17 cellular contexts compared by ENCODE assay signal in genomic region chr15:59307164-59307535, GRCh38.
A peak's percentile ranks its signal among the peaks of the same experiment; 100 is the strongest.
DNase-seq lines count a peak whose midpoint lies in the region; ATAC-seq and TF ChIP-seq lines count a peak whose summit lies in the region.
"Had no signal": no experiment of that assay in that cellular context is flagged by ENCODE, and none has a peak within 500 bp of the region (broad histone marks: within the 10 kb centered on the region; RNA-seq: fewer than 3 reads in every experiment).

No MANE protein-coding gene starts in this region.

- 0 out of 2 replicates have a peak overlapping the region, but pooled peaks have one; percentile 3 for H3K9ac ChIP-seq in PC-3 (ENCODE audit: low read length)

- H3K36me3 ChIP-seq in PC-3 (ENCODE audit: low read depth, low read length) (no peaks in the 10 kb centered on the region), A673 (ENCODE audit: insufficient read depth, low read length, poor library complexity, severe bottlenecking) (no peaks in the 10 kb centered on the region)
- H3K36me3 ChIP-seq: suprapubic skin had no signal

- POLR2A ChIA-PET in PC-3 (lab: Charles Lee; ENCODE audit: unreplicated experiment) = no interaction called here
- POLR2A ChIA-PET in A673 (lab: Charles Lee; ENCODE audit: low non-redundant PET) = no interaction called here

- no peak overlapping the region for H2AFZ ChIP-seq in PC-3 (ENCODE audit: low read length)

- no peaks in the 10 kb centered on the region for H3K9me3 ChIP-seq in PC-3 (ENCODE audit: low read length)
- no peaks in the 10 kb centered on the region for H3K9me3 ChIP-seq in A673 (ENCODE audit: low read depth, low read length, poor library complexity, severe bottlenecking)
- H3K9me3 ChIP-seq: suprapubic skin had no signal

- H3F3A ChIP-seq in PC-3 (ENCODE audit: low read length, unreplicated experiment) = peaks cover 12% of the 10 kb centered on the region

- H3K4me1 ChIP-seq in PC-3 (ENCODE audit: insufficient read depth, low read length) (peaks cover 43% of the 10 kb centered on the region), A673 (ENCODE audit: insufficient read depth, low read length, poor library complexity, severe bottlenecking) (no peaks in the 10 kb centered on the region)

- H4K20me1 ChIP-seq in PC-3 (ENCODE audit: low read length) = no peaks in the 10 kb centered on the region; the same call in 1 of the 2 replicates

- TF ChIP-seq CTCF in PC-3 (conservative IDR thresholded peaks at IDR 0.05; ENCODE audit: low read depth, low read length) = no peak
- no peak for TF ChIP-seq CTCF in coronary artery (IDR thresholded peaks at IDR 0.05)
- no peak for TF ChIP-seq CTCF in A673 (conservative IDR thresholded peaks at IDR 0.05; ENCODE audit: low read depth, low read length)

- H3K27me3 ChIP-seq in PC-3 (ENCODE audit: low read length) (no peaks in the 10 kb centered on the region), A673 (replicated peaks; ENCODE audit: insufficient read depth, low read depth, low read length, poor library complexity) (no peaks in the 10 kb centered on the region)
- H3K27me3 ChIP-seq: suprapubic skin had no signal

- peaks cover 84% of the 10 kb centered on the region for H3K79me2 ChIP-seq in PC-3 (ENCODE audit: low read length)

- H3K27ac ChIP-seq in PC-3 (ENCODE audit: low read length) = peak overlapping the region; percentile 79
- H3K27ac ChIP-seq in coronary artery = peak overlapping the region; percentile 56 to 68
- H3K27ac ChIP-seq in A673 (ENCODE audit: low read depth, low read length, poor library complexity, severe bottlenecking) = no peak overlapping the region
- H3K27ac ChIP-seq: suprapubic skin had no signal

- no peaks in the 10 kb centered on the region for H3K9me2 ChIP-seq in PC-3 (replicated peaks; ENCODE audit: low read length)

- H3K4me3 ChIP-seq in PC-3 (ENCODE audit: low read length) = no peak overlapping the region
- H3K4me3 ChIP-seq in coronary artery = no peak overlapping the region
- H3K4me3 ChIP-seq in A673 (ENCODE audit: low read depth, low read length, poor library complexity, severe bottlenecking) = no peak overlapping the region
- H3K4me3 ChIP-seq: K562, suprapubic skin had no signal

- CTCF ChIA-PET in PC-3 (lab: Charles Lee) = no interaction called here
- CTCF ChIA-PET in A673 (lab: Charles Lee) = no interaction called here

- BruUV-seq in PC-3 (replicated peaks; lab: Mats Ljungman, UMichigan) = no TSS peak
- BruUV-seq in A673 (replicated peaks; lab: Mats Ljungman, UMichigan) = no TSS peak

- ATAC-seq in PC-3 = no peak
- ATAC-seq in HG03025 (IDR thresholded peaks at IDR 0.05; ENCODE audit: low FRiP score, unreplicated experiment) = no peak
- ATAC-seq: HCT116; K562; naive thymus-derived CD8-positive, alpha-beta T cell had no signal

- DNase-seq in PC-3 = no peak
- DNase-seq in coronary artery (ENCODE audit: low spot score) = no peak
- DNase-seq in myocyte (ENCODE audit: low read depth) = peak; percentile 94
- DNase-seq in superior temporal gyrus (ENCODE audit: extremely low spot score) = peak; percentile 62
- no peak for DNase-seq in activated CD4-positive, alpha-beta T cell treated with anti-CD3 and anti-CD28 coated beads for 1 hour
- no peak for DNase-seq in A673 (ENCODE audit: low spot score)
- DNase-seq: activated CD4-positive, alpha-beta T cell treated with anti-CD3 and anti-CD28 coated beads, Interleukin-2, amount 50 U/mL, for 4 hours; aorta; DMS79 treated with DMSO at 0.1 percent for 48 hours; naive thymus-derived CD8-positive, alpha-beta T cell; NCI-H1930; NCI-H446; stimulated activated CD8-positive, alpha-beta memory T cell treated with anti-CD3 and anti-CD28 coated beads, Interleukin-4, amount 100 ng/mL, for 48 hours had no signal

- intact Hi-C loops in PC-3 (cut with micrococcal nuclease) (loop anchor here (10.0 kb wide), 1 partner anchor 132 kb away; no protein-coding TSS in a partner anchor), A673 (cut with micrococcal nuclease; ENCODE audit: unreplicated experiment) (no loop called here)

- H3K4me2 ChIP-seq in PC-3 (ENCODE audit: low read length) = peak overlapping the region; percentile 44; the same call in 1 of the 2 replicates

Comparison
In these comparisons a context has a peak if more than half of its experiments do, and no peak if none do; other contexts are left out.
1. DNase-seq: peak in myocyte (single experiment) and superior temporal gyrus (single experiment); none in PC-3 (single experiment), coronary artery (single experiment), activated CD4-positive, alpha-beta T cell treated with anti-CD3 and anti-CD28 coated beads for 1 hour (single experiment) and A673 (single experiment).